In the genomic region with DNA sequence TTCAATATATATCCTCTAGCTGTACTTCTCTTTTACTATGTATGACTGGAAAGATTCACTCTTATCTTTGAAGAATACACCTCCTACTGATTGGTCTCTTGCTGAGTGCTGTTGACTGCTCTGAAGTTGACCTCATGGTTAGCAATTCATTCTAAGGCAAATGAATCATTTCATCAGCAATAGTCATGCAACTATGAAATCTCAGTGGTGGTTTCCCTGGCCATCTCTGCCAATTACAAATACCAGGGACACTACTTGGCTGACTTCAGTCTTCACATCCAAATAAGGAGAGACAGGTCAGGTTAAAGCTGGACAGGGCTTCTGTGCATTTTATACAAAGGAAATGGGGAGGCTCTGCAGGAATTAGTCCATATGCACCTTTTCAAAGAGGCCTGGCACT, we compare ENCODE assay signal across 11 cellular contexts.
DNase-seq lines count a peak whose midpoint lies in the region; ATAC-seq, FAIRE-seq and TF ChIP-seq lines count a peak whose summit lies in the region.
"Had no signal": no experiment of that assay in that cellular context is flagged by ENCODE, and none has a peak within 500 bp of the region (broad histone marks: within the 10 kb centered on the region; RNA-seq: fewer than 3 reads in every experiment).

No MANE protein-coding gene starts in this region.

- FAIRE-seq in keratinocyte (lab: Jason Lieb, UNC), result peak; percentile 98

- POLR2A ChIA-PET in MCF 10A (lab: Yijun Ruan, JAX), result interaction anchor here (0.6 to 3.9 kb wide), 11 partner anchors 8 to 645 kb away, joined by 3 to 51 read pairs (median 4); partner anchors contain the start of gene PLK2
- POLR2A ChIA-PET in activated CD4-positive, alpha-beta T cell treated with anti-CD3 and anti-CD28 coated beads, Interleukin-2, amount 10 ng/mL, durations not matched to agents 7 days and 5 days (lab: Charles Lee), result no interaction called here

- intact Hi-C loops in MCF 10A (cut with micrococcal nuclease) (loop anchor here (1.0 kb wide), 1 partner anchor 21 kb away; no protein-coding TSS in a partner anchor), upper lobe of right lung (cut with DNase I) (no loop called here)

- CTCF ChIA-PET in MCF 10A (lab: Yijun Ruan, JAX), result interaction anchor here (0.7 to 2.5 kb wide), 7 partner anchors 10 to 166 kb away, joined by 3 to 8 read pairs (median 4); no protein-coding TSS in a partner anchor
- CTCF ChIA-PET in activated CD4-positive, alpha-beta T cell treated with anti-CD3 and anti-CD28 coated beads, Interleukin-2, amount 10 ng/mL, durations not matched to agents 7 days and 5 days (lab: Charles Lee), result no interaction called here

- H3K27ac Mint-ChIP-seq in MCF 10A (ENCODE audit: low read depth, unreplicated experiment), result peak overlapping the region; percentile 89
- H3K27ac Mint-ChIP-seq in activated CD4-positive, alpha-beta T cell treated with anti-CD3 and anti-CD28 coated beads, Interleukin-2, amount 10 ng/mL, durations not matched to agents 7 days and 5 days, result no peak overlapping the region
- H3K27ac Mint-ChIP-seq: activated B cell treated with CpG ODN at 0.5 μM for 24 hours, progenitor cell of endocrine pancreas had no signal

- H3K27me3 Mint-ChIP-seq in MCF 10A (ENCODE audit: insufficient read depth, unreplicated experiment), result no peaks in the 10 kb centered on the region
- peaks cover 2% of the 10 kb centered on the region for H3K27me3 Mint-ChIP-seq in activated CD4-positive, alpha-beta T cell treated with anti-CD3 and anti-CD28 coated beads, Interleukin-2, amount 10 ng/mL, durations not matched to agents 7 days and 5 days
- H3K27me3 Mint-ChIP-seq: activated B cell treated with CpG ODN at 0.5 μM for 24 hours, progenitor cell of endocrine pancreas had no signal

- no TSS peak for BruUV-seq in MCF 10A (replicated peaks; lab: Mats Ljungman, UMichigan)

- no peak overlapping the region for H3K4me2 ChIP-seq in keratinocyte (ENCODE audit: control insufficient read depth, extremely low read depth, insufficient read depth, low read depth, low read length)

- no peaks in the 10 kb centered on the region for H3K9me1 ChIP-seq in keratinocyte (ENCODE audit: control insufficient read depth, extremely low read depth, insufficient read depth, low read length)

- no peaks in the 10 kb centered on the region for H3K36me3 Mint-ChIP-seq in MCF 10A (ENCODE audit: insufficient read depth, unreplicated experiment)
- no peaks in the 10 kb centered on the region for H3K36me3 Mint-ChIP-seq in activated CD4-positive, alpha-beta T cell treated with anti-CD3 and anti-CD28 coated beads, Interleukin-2, amount 10 ng/mL, durations not matched to agents 7 days and 5 days (ENCODE audit: low read depth)

- dilution Hi-C loops in keratinocyte (cut with MboI; ENCODE audit: extremely low pct_ligation_motif_present, low sequenced_read_pairs), result no loop called here

- TF ChIP-seq CTCF in MCF 10A (IDR thresholded peaks at IDR 0.05; ENCODE audit: unreplicated experiment), result no peak
- no peak for TF ChIP-seq CTCF in keratinocyte (optimal IDR thresholded peaks at IDR 0.05 in 1 of 3, IDR thresholded peaks at IDR 0.05 in 1 of 3, conservative IDR thresholded peaks at IDR 0.05 in 1 of 3; ENCODE audit: extremely low read depth in 1 of 3, insufficient read depth in 2 of 3, low read length in 3 of 3)
- TF ChIP-seq CTCF in upper lobe of right lung (IDR thresholded peaks at IDR 0.05), result no peak
- TF ChIP-seq CTCF in GM20000 (IDR thresholded peaks at IDR 0.05; ENCODE audit: extremely low read depth, missing control alignments), result no peak

- no peak overlapping the region for H3K9ac ChIP-seq in HUES64 (ENCODE audit: low read depth, low read length)
- no peak overlapping the region for H3K9ac ChIP-seq in keratinocyte (ENCODE audit: control insufficient read depth, extremely low read depth, insufficient read depth, low read length)

- DNase-seq in AG20443 (ENCODE audit: low spot score) (peak; percentile 89), MCF 10A (ENCODE audit: unreplicated experiment) (peak; percentile 91), keratinocyte (ENCODE audit: low read depth, low spot score) (no peak), upper lobe of right lung (no peak), GM20000 (ENCODE audit: low spot score) (no peak), mesenteric fat pad (ENCODE audit: low spot score) (no peak)
- DNase-seq in activated CD4-positive, alpha-beta T cell treated with anti-CD3 and anti-CD28 coated beads, Interleukin-2, amount 10 ng/mL, durations not matched to agents 7 days and 5 days, result no peak
- DNase-seq: activated B cell treated with CpG ODN at 0.5 μM for 24 hours, DMS 273 treated with DMSO at 0.1 percent for 48 hours had no signal

- H3K9me3 Mint-ChIP-seq in MCF 10A (ENCODE audit: unreplicated experiment), result no peaks in the 10 kb centered on the region
- H3K9me3 Mint-ChIP-seq in activated CD4-positive, alpha-beta T cell treated with anti-CD3 and anti-CD28 coated beads, Interleukin-2, amount 10 ng/mL, durations not matched to agents 7 days and 5 days, result no peaks in the 10 kb centered on the region

- no peaks in the 10 kb centered on the region for H3K27me3 ChIP-seq in HUES64 (ENCODE audit: insufficient read depth, low read length)
- H3K27me3 ChIP-seq in keratinocyte (ENCODE audit: control insufficient read depth, extremely low read depth, insufficient read depth, low read length), result no peaks in the 10 kb centered on the region
- no peaks in the 10 kb centered on the region for H3K27me3 ChIP-seq in upper lobe of right lung

- peaks cover 17% of the 10 kb centered on the region for H3K4me1 Mint-ChIP-seq in MCF 10A (ENCODE audit: insufficient read depth, unreplicated experiment)
- H3K4me1 Mint-ChIP-seq in activated CD4-positive, alpha-beta T cell treated with anti-CD3 and anti-CD28 coated beads, Interleukin-2, amount 10 ng/mL, durations not matched to agents 7 days and 5 days, result no peaks in the 10 kb centered on the region
- H3K4me1 Mint-ChIP-seq: activated B cell treated with CpG ODN at 0.5 μM for 24 hours had no signal

- ATAC-seq in upper lobe of right lung, result no peak

- H3K4me3 ChIP-seq in HUES64 (ENCODE audit: low read length) (no peak overlapping the region), keratinocyte (ENCODE audit: control insufficient read depth in 2 of 3, extremely low read depth in 1 of 3, insufficient read depth in 2 of 3, low read depth in 1 of 3, low read length in 3 of 3) (no peak overlapping the region), upper lobe of right lung (no peak overlapping the region)

- H3K4me1 ChIP-seq in HUES64 (ENCODE audit: insufficient read depth, low read length) (peaks cover 19% of the 10 kb centered on the region), keratinocyte (ENCODE audit: control insufficient read depth, extremely low read depth, insufficient read depth, low read length) (peaks cover 22% of the 10 kb centered on the region), upper lobe of right lung (peaks cover 6% of the 10 kb centered on the region)

- H3K27ac ChIP-seq in HUES64 (ENCODE audit: low read depth, low read length) (peak overlapping the region; percentile 57), keratinocyte (ENCODE audit: control insufficient read depth, insufficient read depth, low read length) (peak overlapping the region; percentile 73), upper lobe of right lung (no peak overlapping the region)

- H3K9me3 ChIP-seq in HUES64 (ENCODE audit: insufficient read depth, low read depth, low read length), result peaks cover 10% of the 10 kb centered on the region; the same call in 1 of the 2 replicates
- H3K9me3 ChIP-seq in keratinocyte (ENCODE audit: control insufficient read depth, low read depth, low read length), result no peaks in the 10 kb centered on the region
- no peaks in the 10 kb centered on the region for H3K9me3 ChIP-seq in upper lobe of right lung

- H3K79me2 ChIP-seq in keratinocyte (ENCODE audit: control insufficient read depth, insufficient read depth, low read length), result no peaks in the 10 kb centered on the region

- H3K4me3 Mint-ChIP-seq in MCF 10A (ENCODE audit: unreplicated experiment), result no peak overlapping the region
- no peak overlapping the region for H3K4me3 Mint-ChIP-seq in activated CD4-positive, alpha-beta T cell treated with anti-CD3 and anti-CD28 coated beads, Interleukin-2, amount 10 ng/mL, durations not matched to agents 7 days and 5 days
- H3K4me3 Mint-ChIP-seq: activated B cell treated with CpG ODN at 0.5 μM for 24 hours had no signal

- H2AFZ ChIP-seq in keratinocyte (ENCODE audit: control insufficient read depth, low read length), result no peak overlapping the region

- H4K20me1 ChIP-seq in keratinocyte (ENCODE audit: control insufficient read depth, extremely low read depth, insufficient read depth, low read length), result no peaks in the 10 kb centered on the region

- no peaks in the 10 kb centered on the region for H3K36me3 ChIP-seq in HUES64 (ENCODE audit: insufficient read depth, low read length)
- H3K36me3 ChIP-seq in keratinocyte (ENCODE audit: control insufficient read depth in 2 of 2, extremely low read depth in 1 of 2, insufficient read depth in 2 of 2, low read length in 2 of 2), result no peaks in the 10 kb centered on the region
- no peaks in the 10 kb centered on the region for H3K36me3 ChIP-seq in upper lobe of right lung

Comparison
In these comparisons a context has a peak if more than half of its experiments do, and no peak if none do; other contexts are left out.
1. DNase-seq: peak in AG20443 (single experiment) and MCF 10A (single experiment); none in keratinocyte (single experiment), upper lobe of right lung (single experiment), GM20000 (single experiment), activated CD4-positive, alpha-beta T cell treated with anti-CD3 and anti-CD28 coated beads, Interleukin-2, amount 10 ng/mL, durations not matched to agents 7 days and 5 days (single experiment) and mesenteric fat pad (single experiment).